Comparison of ENCODE assay signal across 22 cellular contexts in the genomic region with DNA sequence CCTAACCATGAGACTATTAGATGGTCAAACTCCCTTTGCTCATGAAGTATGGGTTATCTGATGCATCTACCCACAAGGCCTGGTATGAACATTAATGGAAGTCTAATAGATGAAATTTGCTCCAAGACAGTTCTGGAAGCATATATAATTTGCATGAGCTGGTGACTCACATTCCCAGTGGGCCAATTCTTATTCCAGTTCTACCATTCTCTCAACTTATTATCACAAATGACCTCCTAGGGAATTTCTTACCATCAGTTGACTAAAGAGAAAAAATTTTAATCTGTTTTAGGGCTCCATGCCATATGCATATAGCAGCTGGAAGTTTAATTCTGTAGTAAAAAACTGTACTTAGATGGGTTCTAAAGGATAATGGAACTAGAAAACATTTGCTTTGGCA.
DNase-seq lines count a peak whose midpoint lies in the region; ATAC-seq and TF ChIP-seq lines count a peak whose summit lies in the region.
"Had no signal": no experiment of that assay in that cellular context is flagged by ENCODE, and none has a peak within 500 bp of the region (broad histone marks: within the 10 kb centered on the region; RNA-seq: fewer than 3 reads in every experiment).

No MANE protein-coding gene starts in this region.

- no peak for TF ChIP-seq POLR2A in right lobe of liver (IDR thresholded peaks at IDR 0.05)

- no peak overlapping the region for H2AFZ ChIP-seq in smooth muscle cell (ENCODE audit: low read depth)
- no peak overlapping the region for H2AFZ ChIP-seq in neural progenitor cell (replicated peaks)

- H3K9ac ChIP-seq in smooth muscle cell (ENCODE audit: low read depth): no peak overlapping the region
- H3K9ac ChIP-seq in neural progenitor cell: no peak overlapping the region

- H3K9me3 ChIP-seq in smooth muscle cell (replicated peaks; ENCODE audit: low read depth) (no peaks in the 10 kb centered on the region), neural progenitor cell (ENCODE audit: low read depth) (no peaks in the 10 kb centered on the region), right lobe of liver (no peaks in the 10 kb centered on the region)

- H3K36me3 ChIP-seq in smooth muscle cell (ENCODE audit: low read depth) (no peaks in the 10 kb centered on the region), neural progenitor cell (no peaks in the 10 kb centered on the region), right lobe of liver (no peaks in the 10 kb centered on the region)
- H3K36me3 ChIP-seq: gastroesophageal sphincter had no signal

- H3K27ac ChIP-seq in smooth muscle cell (ENCODE audit: low read depth) (peak overlapping the region; percentile 95), neural progenitor cell (no peak overlapping the region), right lobe of liver (no peak overlapping the region)
- H3K27ac ChIP-seq: 22Rv1, gastroesophageal sphincter had no signal

- peaks cover 7% of the 10 kb centered on the region for H3K9me3 Mint-ChIP-seq in neural progenitor cell

- TF ChIP-seq CTCF in smooth muscle cell (IDR thresholded peaks at IDR 0.05; ENCODE audit: borderline replicate concordance, insufficient read depth, poor library complexity, severe bottlenecking): no peak
- no peak for TF ChIP-seq CTCF in neural progenitor cell (IDR thresholded peaks at IDR 0.05)
- no peak for TF ChIP-seq CTCF in right lobe of liver (IDR thresholded peaks at IDR 0.05)

- H3K27me3 ChIP-seq in smooth muscle cell (ENCODE audit: low read depth): no peaks in the 10 kb centered on the region
- H3K27me3 ChIP-seq in neural progenitor cell: no peaks in the 10 kb centered on the region
- no peaks in the 10 kb centered on the region for H3K27me3 ChIP-seq in right lobe of liver
- H3K27me3 ChIP-seq: gastroesophageal sphincter had no signal

- H3K4me3 Mint-ChIP-seq in neural progenitor cell: no peak overlapping the region
- H3K4me3 Mint-ChIP-seq: effector memory CD8-positive, alpha-beta T cell; nephron had no signal

- H3K36me3 Mint-ChIP-seq in neural progenitor cell: no peaks in the 10 kb centered on the region

- H3K27me3 Mint-ChIP-seq in neural progenitor cell (ENCODE audit: insufficient read depth, low read depth): no peaks in the 10 kb centered on the region
- H3K27me3 Mint-ChIP-seq: effector memory CD8-positive, alpha-beta T cell; progenitor cell of endocrine pancreas had no signal

- intact Hi-C loops in right lobe of liver (cut with DNase I): no loop called here

- peaks cover 10% of the 10 kb centered on the region for H3K4me1 Mint-ChIP-seq in neural progenitor cell

- H3K4me3 ChIP-seq in smooth muscle cell (no peak overlapping the region), neural progenitor cell (no peak overlapping the region), right lobe of liver (no peak overlapping the region)
- H3K4me3 ChIP-seq: gastroesophageal sphincter had no signal

- H3K79me2 ChIP-seq in smooth muscle cell (ENCODE audit: low read depth) (no peaks in the 10 kb centered on the region), neural progenitor cell (ENCODE audit: low read depth) (no peaks in the 10 kb centered on the region)

- H3K4me1 ChIP-seq in smooth muscle cell (ENCODE audit: low read depth) (peaks cover 18% of the 10 kb centered on the region), neural progenitor cell (no peaks in the 10 kb centered on the region), right lobe of liver (no peaks in the 10 kb centered on the region)

- no peaks in the 10 kb centered on the region for H4K20me1 ChIP-seq in smooth muscle cell (ENCODE audit: low read depth)
- no peaks in the 10 kb centered on the region for H4K20me1 ChIP-seq in neural progenitor cell (ENCODE audit: low read depth)

- H3K27ac Mint-ChIP-seq in neural progenitor cell: no peak overlapping the region
- H3K27ac Mint-ChIP-seq: effector memory CD8-positive, alpha-beta T cell; nephron; progenitor cell of endocrine pancreas had no signal

- DNase-seq in DMS 273 (lab: John Stamatoyannopoulos, UW; ENCODE audit: unreplicated experiment): peak; percentile 22
- no peak for DNase-seq in DMS 273 treated with DMSO at 0.1 percent for 48 hours (lab: John Stamatoyannopoulos, UW)
- peak; percentile 46 for DNase-seq in T1000 (lab: John Stamatoyannopoulos, UW)
- DNase-seq in fibroblast of peridontal ligament (ENCODE audit: extremely low read depth): peak; percentile 85
- no peak for DNase-seq in smooth muscle cell (lab: John Stamatoyannopoulos, UW; ENCODE audit: unreplicated experiment)
- no peak for DNase-seq in neural progenitor cell (ENCODE audit: low spot score)
- DNase-seq in right lobe of liver: no peak
- DNase-seq: activated CD4-positive, alpha-beta T cell treated with anti-CD3 and anti-CD28 coated beads, Interleukin-2, amount 50 U/mL, for 1 hour; amygdala; C1 segment of cervical spinal cord; DMS153; effector memory CD8-positive, alpha-beta T cell; KG1; NCI-H1105 treated with DMSO at 0.1 percent for 48 hours; NCI-H526; Right ventricle myocardium superior; stimulated activated CD4-positive, alpha-beta T cell treated with anti-CD3 and anti-CD28 coated beads, Interleukin-4, amount 100 ng/mL, for 24 hours had no signal

- H3K4me2 ChIP-seq in smooth muscle cell: peak overlapping the region; percentile 27
- no peak overlapping the region for H3K4me2 ChIP-seq in neural progenitor cell

- no peak for ATAC-seq in GM21423 (IDR thresholded peaks at IDR 0.05; ENCODE audit: unreplicated experiment)
- ATAC-seq in right lobe of liver: no peak
- ATAC-seq: effector memory CD8-positive, alpha-beta T cell; gastroesophageal sphincter had no signal

- H3F3A ChIP-seq in smooth muscle cell (ENCODE audit: low read depth) (peaks cover 33% of the 10 kb centered on the region), neural progenitor cell (ENCODE audit: low read depth) (no peaks in the 10 kb centered on the region)

Comparison
In these comparisons a context has a peak if more than half of its experiments do, and no peak if none do; other contexts are left out.
1. DNase-seq: peak in DMS 273 (single experiment), T1000 (single experiment) and fibroblast of peridontal ligament (single experiment); none in DMS 273 treated with DMSO at 0.1 percent for 48 hours (single experiment), smooth muscle cell (single experiment), neural progenitor cell (single experiment) and right lobe of liver (0 of 3).